In genomic region chr10:74900297-74900696, GRCh38 we compare ENCODE assay signal across 11 cellular contexts.
DNase-seq lines count a peak whose midpoint lies in the region; ATAC-seq, FAIRE-seq and TF ChIP-seq lines count a peak whose summit lies in the region.
"Had no signal": no experiment of that assay in that cellular context is flagged by ENCODE, and none has a peak within 500 bp of the region (broad histone marks: within the 10 kb centered on the region; RNA-seq: fewer than 3 reads in every experiment).

No MANE protein-coding gene starts in this region.

- peaks cover 45% of the 10 kb centered on the region for H3K4me1 Mint-ChIP-seq in activated CD4-positive, alpha-beta T cell treated with anti-CD3 and anti-CD28 coated beads, Interleukin-2, amount 10 ng/mL, durations not matched to agents 7 days and 5 days
- peaks cover 63% of the 10 kb centered on the region for H3K4me1 Mint-ChIP-seq in stimulated activated effector memory CD8-positive, alpha-beta T cell treated with anti-CD3 and anti-CD28 coated beads, Interleukin-12 subunit alpha, Interleukin-12 subunit beta, amount 100 ng/mL, for 72 hours

- H3K4me1 ChIP-seq in OCI-LY3 (ENCODE audit: low read length) (peaks cover 52% of the 10 kb centered on the region), pancreas (peaks cover 7 to 34% (median 14%) of the 10 kb centered on the region in 3 donors)

- ATAC-seq in HG02610 (IDR thresholded peaks at IDR 0.05; ENCODE audit: unreplicated experiment) = peak; percentile 48
- ATAC-seq in stimulated activated effector memory CD8-positive, alpha-beta T cell treated with anti-CD3 and anti-CD28 coated beads, Interleukin-12 subunit alpha, Interleukin-12 subunit beta, amount 100 ng/mL, for 72 hours = peak; percentile 72
- no peak for ATAC-seq in pancreas
- ATAC-seq: A549 had no signal

- no peaks in the 10 kb centered on the region for H3K27me3 ChIP-seq in OCI-LY3 (ENCODE audit: low read depth, low read length)
- H3K27me3 ChIP-seq in pancreas = no peaks in the 10 kb centered on the region

- no peaks in the 10 kb centered on the region for H3K27me3 Mint-ChIP-seq in activated CD4-positive, alpha-beta T cell treated with anti-CD3 and anti-CD28 coated beads, Interleukin-2, amount 10 ng/mL, durations not matched to agents 7 days and 5 days

- no peak overlapping the region for H3K9ac ChIP-seq in OCI-LY3 (ENCODE audit: low read length)

- WGBS in pancreas, 2 donors = 94 to 96% methylated on average over 5 of the region's 5 CpGs

- H3K27ac ChIP-seq in OCI-LY3 (ENCODE audit: low read length) (no peak overlapping the region), pancreas (no peak overlapping the region)
- H3K27ac ChIP-seq: A549 had no signal

- no peaks in the 10 kb centered on the region for H4K20me1 ChIP-seq in OCI-LY3 (ENCODE audit: insufficient read depth, low read length)

- peaks cover 7% of the 10 kb centered on the region for H3K36me3 Mint-ChIP-seq in activated CD4-positive, alpha-beta T cell treated with anti-CD3 and anti-CD28 coated beads, Interleukin-2, amount 10 ng/mL, durations not matched to agents 7 days and 5 days (ENCODE audit: low read depth)
- H3K36me3 Mint-ChIP-seq in stimulated activated effector memory CD8-positive, alpha-beta T cell treated with anti-CD3 and anti-CD28 coated beads, Interleukin-12 subunit alpha, Interleukin-12 subunit beta, amount 100 ng/mL, for 72 hours = no peaks in the 10 kb centered on the region

- H3K27ac Mint-ChIP-seq in activated CD4-positive, alpha-beta T cell treated with anti-CD3 and anti-CD28 coated beads, Interleukin-2, amount 10 ng/mL, durations not matched to agents 7 days and 5 days = peak overlapping the region; percentile 87
- peak overlapping the region; percentile 77 for H3K27ac Mint-ChIP-seq in stimulated activated effector memory CD8-positive, alpha-beta T cell treated with anti-CD3 and anti-CD28 coated beads, Interleukin-12 subunit alpha, Interleukin-12 subunit beta, amount 100 ng/mL, for 72 hours

- no peak for FAIRE-seq in pancreas (lab: Jason Lieb, UNC)
- FAIRE-seq: A549 had no signal

- H3K79me2 ChIP-seq in OCI-LY3 (ENCODE audit: low read length) = no peaks in the 10 kb centered on the region

- H3K36me3 ChIP-seq in OCI-LY3 (replicated peaks; ENCODE audit: low read depth, low read length) (no peaks in the 10 kb centered on the region), pancreas (no peaks in the 10 kb centered on the region)

- H3K4me3 ChIP-seq in OCI-LY3 (ENCODE audit: low read length) (no peak overlapping the region), pancreas (no peak overlapping the region)
- H3K4me3 ChIP-seq: A549 had no signal

- POLR2A ChIA-PET in activated CD4-positive, alpha-beta T cell treated with anti-CD3 and anti-CD28 coated beads, Interleukin-2, amount 10 ng/mL, durations not matched to agents 7 days and 5 days (lab: Charles Lee) = interaction anchor here (0.9 kb wide), 1 partner anchor 13 kb away, joined by 3 read pairs; no protein-coding TSS in a partner anchor

- no peak overlapping the region for H2AFZ ChIP-seq in OCI-LY3 (ENCODE audit: low read depth, low read length)

- intact Hi-C loops in pancreas (cut with DNase I) = no loop called here

- peak; percentile 54 for DNase-seq in activated CD4-positive, alpha-beta T cell treated with anti-CD3 and anti-CD28 coated beads, Interleukin-2, amount 10 ng/mL, durations not matched to agents 7 days and 5 days
- DNase-seq in activated CD4-positive, alpha-beta T cell treated with anti-CD3 and anti-CD28 coated beads for 1 hour = no peak
- peak in 1 of 2 donors; percentile 58 for DNase-seq in stimulated activated effector memory CD8-positive, alpha-beta T cell treated with anti-CD3 and anti-CD28 coated beads, Interleukin-12 subunit alpha, Interleukin-12 subunit beta, amount 100 ng/mL, for 72 hours (ENCODE audit: low spot score in 2 of 2)
- DNase-seq in AG08395 (ENCODE audit: low spot score) (no peak), AML-193 (lab: John Stamatoyannopoulos, UW) (no peak), pancreas (no peak)
- DNase-seq: stimulated activated CD4-positive, alpha-beta T cell treated with anti-CD3 and anti-CD28 coated beads, Interleukin-12 subunit alpha, Interleukin-12 subunit beta, amount 100 ng/mL, for 4 hours; trophoblast cell had no signal

- H3K4me2 ChIP-seq in OCI-LY3 (ENCODE audit: low read length) = peak overlapping the region; percentile 32
- H3K4me2 ChIP-seq: A549 had no signal

- H3K9me3 ChIP-seq in OCI-LY3 (ENCODE audit: insufficient read depth, low read length) = no peaks in the 10 kb centered on the region
- H3K9me3 ChIP-seq in pancreas = no peaks in the 10 kb centered on the region
- H3K9me3 ChIP-seq: A549 had no signal

- CTCF ChIA-PET in activated CD4-positive, alpha-beta T cell treated with anti-CD3 and anti-CD28 coated beads, Interleukin-2, amount 10 ng/mL, durations not matched to agents 7 days and 5 days (lab: Charles Lee) = interaction anchor here (1.0 kb wide), 1 partner anchor 15 kb away, joined by 4 read pairs; no protein-coding TSS in a partner anchor

- peaks cover 5% of the 10 kb centered on the region for H3K9me3 Mint-ChIP-seq in activated CD4-positive, alpha-beta T cell treated with anti-CD3 and anti-CD28 coated beads, Interleukin-2, amount 10 ng/mL, durations not matched to agents 7 days and 5 days
- no peaks in the 10 kb centered on the region for H3K9me3 Mint-ChIP-seq in stimulated activated effector memory CD8-positive, alpha-beta T cell treated with anti-CD3 and anti-CD28 coated beads, Interleukin-12 subunit alpha, Interleukin-12 subunit beta, amount 100 ng/mL, for 72 hours

- no peak overlapping the region for H3K4me3 Mint-ChIP-seq in activated CD4-positive, alpha-beta T cell treated with anti-CD3 and anti-CD28 coated beads, Interleukin-2, amount 10 ng/mL, durations not matched to agents 7 days and 5 days
- H3K4me3 Mint-ChIP-seq in stimulated activated effector memory CD8-positive, alpha-beta T cell treated with anti-CD3 and anti-CD28 coated beads, Interleukin-12 subunit alpha, Interleukin-12 subunit beta, amount 100 ng/mL, for 72 hours = peak overlapping the region; percentile 48

- TF ChIP-seq CTCF in OCI-LY3 (IDR thresholded peaks at IDR 0.05; ENCODE audit: low read depth, low read length) = no peak
- no peak for TF ChIP-seq CTCF in pancreas (IDR thresholded peaks at IDR 0.05)

Comparison
In these comparisons a context has a peak if more than half of its experiments do, and no peak if none do; other contexts are left out.
1. ATAC-seq: peak in HG02610 (single experiment) and stimulated activated effector memory CD8-positive, alpha-beta T cell treated with anti-CD3 and anti-CD28 coated beads, Interleukin-12 subunit alpha, Interleukin-12 subunit beta, amount 100 ng/mL, for 72 hours (single experiment); none in pancreas (0 of 4).